22 cellular contexts compared by ENCODE assay signal in genomic region chr2:204389122-204389521, GRCh38.
DNase-seq lines count a peak whose midpoint lies in the region; ATAC-seq, FAIRE-seq and TF ChIP-seq lines count a peak whose summit lies in the region.
"Had no signal": no experiment of that assay in that cellular context is flagged by ENCODE, and none has a peak within 500 bp of the region (broad histone marks: within the 10 kb centered on the region; RNA-seq: fewer than 3 reads in every experiment).

No MANE protein-coding gene starts in this region.

- POLR2A ChIA-PET in H1 (lab: Charles Lee; ENCODE audit: partially characterized antibody): no interaction called here

- CTCF ChIA-PET in H1 (lab: Charles Lee; ENCODE audit: partially characterized antibody): interaction anchor here (1.1 kb wide), 1 partner anchor 17 kb away, joined by 5 read pairs; no protein-coding TSS in a partner anchor

- H3K18ac ChIP-seq in H1 (ENCODE audit: extremely low read depth, low read length) (no peak overlapping the region), mesenchymal stem cell (ENCODE audit: low read depth in 1 of 2, low read length in 2 of 2) (peak overlapping the region; percentile 28 to 48)

- no peak for ATAC-seq in GM18517 (IDR thresholded peaks at IDR 0.05; ENCODE audit: unreplicated experiment)
- ATAC-seq: A549, HCT116 had no signal

- H2BK120ac ChIP-seq in H1 (replicated peaks; ENCODE audit: low read depth, low read length) (no peak overlapping the region), mesenchymal stem cell (ENCODE audit: low read depth, low read length) (no peak overlapping the region)

- no peak overlapping the region for H3K14ac ChIP-seq in H1 (ENCODE audit: insufficient read length)
- no peak overlapping the region for H3K14ac ChIP-seq in mesenchymal stem cell (ENCODE audit: low read length in 2 of 2)

- TF ChIP-seq RAD21 in H1 (IDR thresholded peaks at IDR 0.05 in 1 of 2, conservative IDR thresholded peaks at IDR 0.05 in 1 of 2; ENCODE audit: low read depth in 2 of 2, low read length in 2 of 2): no peak

- WGBS in H1 (ENCODE audit: extremely low coverage in 1 of 2, insufficient coverage in 1 of 2, insufficient read length in 1 of 2, insufficient replicate concordance in 2 of 2, low coverage in 1 of 2, low lambda C conversion rate in 2 of 2, missing lambda C conversion rate in 1 of 2), 2 experiments: 91% methylated on average over 1 of the region's 1 CpG; no CpG with 5 or more reads in 1 of the 2 experiments
- 75% methylated on average over 1 of the region's 1 CpG for WGBS in mesenchymal stem cell

- H4K20me1 ChIP-seq in H1 (replicated peaks in 1 of 2; ENCODE audit: control insufficient read depth in 1 of 2, insufficient read depth in 2 of 2, low read length in 2 of 2): no peaks in the 10 kb centered on the region
- H4K20me1 ChIP-seq: BLaER1 treated with 17β-estradiol and CSF1 and Interleukin-3, amounts not matched to agents 10 nM and 100 nM had no signal

- TF ChIP-seq CTCF in H1 (IDR thresholded peaks at IDR 0.05; ENCODE audit: control extremely low read depth in 1 of 3, insufficient read depth in 1 of 3, low read depth in 1 of 3, low read length in 3 of 3): no peak

- no peaks in the 10 kb centered on the region for H3K79me2 ChIP-seq in H1 (ENCODE audit: control insufficient read depth in 1 of 2, insufficient read depth in 2 of 2, low read length in 2 of 2)

- H3K9me3 ChIP-seq in H1 (ENCODE audit: insufficient read depth in 2 of 2, low read depth in 1 of 2, low read length in 1 of 2) (no peaks in the 10 kb centered on the region), mesenchymal stem cell (ENCODE audit: control insufficient read depth, low read length) (no peaks in the 10 kb centered on the region)
- H3K9me3 ChIP-seq: A549; BE2C; BLaER1 treated with 17β-estradiol and CSF1 and Interleukin-3, amounts not matched to agents 10 nM and 100 nM had no signal

- H3K56ac ChIP-seq in H1 (replicated peaks; ENCODE audit: insufficient read length, low read depth, low read length): no peak overlapping the region

- no peak overlapping the region for H4K91ac ChIP-seq in H1 (replicated peaks; ENCODE audit: insufficient read length, low read length)
- no peak overlapping the region for H4K91ac ChIP-seq in mesenchymal stem cell (ENCODE audit: low read length)

- no peak overlapping the region for H4K5ac ChIP-seq in H1 (ENCODE audit: insufficient read length, low read depth, low read length)

- H3K4me3 ChIP-seq in H1 (ENCODE audit: extremely low read depth in 1 of 4, insufficient read depth in 2 of 4, low read depth in 3 of 4, low read length in 4 of 4): no peak overlapping the region
- H3K4me3 ChIP-seq in mesenchymal stem cell (ENCODE audit: insufficient read depth in 1 of 2, low read depth in 1 of 2, low read length in 2 of 2): no peak overlapping the region
- H3K4me3 ChIP-seq: A549; BLaER1 treated with 17β-estradiol and CSF1 and Interleukin-3, amounts not matched to agents 10 nM and 100 nM had no signal

- no peaks in the 10 kb centered on the region for H3K36me3 ChIP-seq in H1 (ENCODE audit: control insufficient read depth in 2 of 4, insufficient read depth in 4 of 4, low read length in 3 of 4)
- H3K36me3 ChIP-seq in mesenchymal stem cell (ENCODE audit: control insufficient read depth in 1 of 2, insufficient read depth in 2 of 2, low read depth in 1 of 2, low read length in 2 of 2): no peaks in the 10 kb centered on the region
- H3K36me3 ChIP-seq: BE2C; BLaER1 treated with 17β-estradiol and CSF1 and Interleukin-3, amounts not matched to agents 10 nM and 100 nM had no signal

- H3K4me2 ChIP-seq in H1 (ENCODE audit: insufficient read depth in 1 of 2, low read depth in 2 of 2, low read length in 2 of 2) (no peak overlapping the region), mesenchymal stem cell (ENCODE audit: low read length, poor library complexity, severe bottlenecking) (no peak overlapping the region)
- H3K4me2 ChIP-seq: A549; BLaER1 treated with 17β-estradiol and CSF1 and Interleukin-3, amounts not matched to agents 10 nM and 100 nM had no signal

- H3K23me2 ChIP-seq in H1 (ENCODE audit: low read depth, low read length): no peaks in the 10 kb centered on the region

- H4K8ac ChIP-seq in H1 (ENCODE audit: extremely low read depth, insufficient read depth, low read length) (no peak overlapping the region), mesenchymal stem cell (ENCODE audit: low read length) (no peak overlapping the region)

- H3K4me1 ChIP-seq in H1 (replicated peaks in 1 of 4; ENCODE audit: control insufficient read depth in 3 of 4, insufficient read depth in 4 of 4, low read length in 3 of 4): peaks cover 0 to 5% (median 2%) of the 10 kb centered on the region in 4 experiments; a peak in 3 of 7 replicates
- no peaks in the 10 kb centered on the region for H3K4me1 ChIP-seq in mesenchymal stem cell (ENCODE audit: control insufficient read depth, insufficient read depth, low read depth, low read length)
- H3K4me1 ChIP-seq: A549; BE2C; BLaER1 treated with 17β-estradiol and CSF1 and Interleukin-3, amounts not matched to agents 10 nM and 100 nM had no signal

- H3K27ac ChIP-seq in H1 (ENCODE audit: low read depth, low read length): no peak overlapping the region
- H3K27ac ChIP-seq in mesenchymal stem cell (ENCODE audit: low read length, poor library complexity, severe bottlenecking): no peak overlapping the region
- H3K27ac ChIP-seq: A549; BLaER1 treated with 17β-estradiol and CSF1 and Interleukin-3, amounts not matched to agents 10 nM and 100 nM had no signal

- H3K9ac ChIP-seq in H1 (replicated peaks in 1 of 4; ENCODE audit: extremely low read depth in 1 of 4, low read depth in 3 of 4, low read length in 3 of 4): no peak overlapping the region
- no peak overlapping the region for H3K9ac ChIP-seq in mesenchymal stem cell (ENCODE audit: low read length)
- H3K9ac ChIP-seq: BLaER1 treated with 17β-estradiol and CSF1 and Interleukin-3, amounts not matched to agents 10 nM and 100 nM had no signal

- H3K23ac ChIP-seq in H1 (ENCODE audit: insufficient read length): no peak overlapping the region
- no peak overlapping the region for H3K23ac ChIP-seq in mesenchymal stem cell (ENCODE audit: low read length in 2 of 2)

- no peak for TF ChIP-seq POLR2A in H1 (IDR thresholded peaks at IDR 0.05; ENCODE audit: control extremely low read depth in 1 of 2, low read depth in 2 of 2, low read length in 2 of 2)

- H2BK20ac ChIP-seq in H1 (ENCODE audit: low read length): no peak overlapping the region

- no peaks in the 10 kb centered on the region for H3K79me1 ChIP-seq in H1 (ENCODE audit: low read depth, low read length)
- no peaks in the 10 kb centered on the region for H3K79me1 ChIP-seq in mesenchymal stem cell (replicated peaks; ENCODE audit: low read length, poor library complexity, severe bottlenecking)

- H2AK5ac ChIP-seq in H1 (ENCODE audit: low read depth, low read length): no peak overlapping the region
- no peak overlapping the region for H2AK5ac ChIP-seq in mesenchymal stem cell (ENCODE audit: low read length, severe bottlenecking)

- H3K27me3 ChIP-seq in H1 (replicated peaks in 1 of 4; ENCODE audit: control insufficient read depth in 3 of 4, extremely low read depth in 1 of 4, insufficient read depth in 3 of 4, low read length in 3 of 4): no peaks in the 10 kb centered on the region
- H3K27me3 ChIP-seq in mesenchymal stem cell (ENCODE audit: control insufficient read depth in 1 of 2, insufficient read depth in 1 of 2, low read length in 2 of 2): no peaks in the 10 kb centered on the region
- H3K27me3 ChIP-seq: BE2C; BLaER1 treated with 17β-estradiol and CSF1 and Interleukin-3, amounts not matched to agents 10 nM and 100 nM had no signal

- peak; percentile 42 for DNase-seq in NCI-H2227 (lab: John Stamatoyannopoulos, UW; ENCODE audit: unreplicated experiment)
- DNase-seq in H1 (ENCODE audit: low read depth in 1 of 2, low spot score in 2 of 2): no peak
- DNase-seq in mesenchymal stem cell: no peak
- no peak for DNase-seq in stimulated activated CD4-positive, alpha-beta T cell treated with anti-CD3 and anti-CD28 coated beads, Interleukin-4, amount 100 ng/mL, for 1 hour
- no peak for DNase-seq in SIG-M5 treated with dmso at 0.1 percent for 504 hours (lab: John Stamatoyannopoulos, UW; ENCODE audit: unreplicated experiment)
- DNase-seq: 8988T; ACHN; AML-193; BE2C; Calu3; CD4-positive, alpha-beta T cell; COR-L47; DMS53; DMS79 treated with DMSO at 0.1 percent for 48 hours; GF-D8; H9 had no signal

- H2BK5ac ChIP-seq in H1 (ENCODE audit: low read depth, low read length) (no peak overlapping the region), mesenchymal stem cell (ENCODE audit: low read depth, low read length, poor library complexity, severe bottlenecking) (no peak overlapping the region)

- no peak for TF ChIP-seq EP300 in H1 (IDR thresholded peaks at IDR 0.05; ENCODE audit: borderline replicate concordance in 1 of 2, low read depth in 2 of 2, low read length in 2 of 2)

- H2AFZ ChIP-seq in H1 (ENCODE audit: low read length): peak overlapping the region; percentile 69; the same call in 1 of the 2 replicates
- H2AFZ ChIP-seq in mesenchymal stem cell (ENCODE audit: low read depth, low read length): no peak overlapping the region

- no peak overlapping the region for H2BK12ac ChIP-seq in H1 (ENCODE audit: low read depth, low read length)
- H2BK12ac ChIP-seq in mesenchymal stem cell (ENCODE audit: low read length in 2 of 2): peak overlapping the region in 1 of 2 experiments; percentile 39

- H3K4ac ChIP-seq in H1 (replicated peaks; ENCODE audit: insufficient read length, low read depth, low read length) (no peak overlapping the region), mesenchymal stem cell (ENCODE audit: low read depth in 1 of 2, low read length in 2 of 2) (no peak overlapping the region)

- FAIRE-seq in H1 (lab: Jason Lieb, UNC): no peak
- FAIRE-seq: A549, GM12891, GM18507 had no signal

- no peak overlapping the region for H2BK15ac ChIP-seq in H1 (ENCODE audit: low read length)
- no peak overlapping the region for H2BK15ac ChIP-seq in mesenchymal stem cell (ENCODE audit: low read depth, poor library complexity, severe bottlenecking)

TF ChIP-seq in H1, 55 proteins besides CTCF, POLR2A, EP300 and RAD21:
- TF ChIP-seq EGR1 (IDR thresholded peaks at IDR 0.05; ENCODE audit: borderline replicate concordance, low read depth, low read length) (no peak), JUN (IDR thresholded peaks at IDR 0.05; ENCODE audit: low read depth, low read length) (no peak), TCF12 (IDR thresholded peaks at IDR 0.05; ENCODE audit: low read depth, low read length) (no peak), CBX5 (IDR thresholded peaks at IDR 0.05; ENCODE audit: low read depth, low read length) (no peak), TAF1 (IDR thresholded peaks at IDR 0.05; ENCODE audit: low read depth, low read length) (no peak), POLR2AphosphoS5 (IDR thresholded peaks at IDR 0.05; ENCODE audit: low read depth, low read length) (no peak), KDM5A (IDR thresholded peaks at IDR 0.05; ENCODE audit: low read length) (no peak), RFX5 (IDR thresholded peaks at IDR 0.05; ENCODE audit: borderline replicate concordance, low read depth, low read length) (no peak)
